In genomic region chr3:46976326-46977190, GRCh38 we compare ENCODE assay signal across 8 cellular contexts. TPM values are rescaled to one million over a fixed set of nuclear protein-coding genes. Genes with fewer than 3 reads are reported as not detected.
DNase-seq lines count a peak whose midpoint lies in the region; ATAC-seq and TF ChIP-seq lines count a peak whose summit lies in the region.

Gene CCDC12, minus strand, starts transcription at chr3:46976745. Its CDS starts 13 bp downstream, at chr3:46976732.

- H3K4me1 Mint-ChIP-seq in natural killer cell treated with Interleukin-12 subunit alpha and Interleukin-12 subunit beta and Interleukin-15 and Interleukin-18, amount 100 ng/mL, for 72 hours (ENCODE audit: low read depth in 2 of 2), result peaks cover 44 to 51% of the 10 kb centered on the region in 2 donors

- H3F3A ChIP-seq in DOHH2 (ENCODE audit: control insufficient read depth, insufficient read depth), result peaks cover 23% of the 10 kb centered on the region

- TF ChIP-seq CTCF in DOHH2 (IDR thresholded peaks at IDR 0.05; ENCODE audit: low read depth, low read length, poor library complexity, severe bottlenecking) (no peak), RWPE2 (IDR thresholded peaks at IDR 0.05; ENCODE audit: poor library complexity, severe bottlenecking) (no peak), fibroblast of pulmonary artery (IDR thresholded peaks at IDR 0.05; ENCODE audit: low read length, missing control alignments) (no peak)

- peaks cover 10% of the 10 kb centered on the region for H3K36me3 Mint-ChIP-seq in natural killer cell treated with Interleukin-12 subunit alpha and Interleukin-12 subunit beta and Interleukin-15 and Interleukin-18, amount 100 ng/mL, for 72 hours

- H3K9me2 ChIP-seq in DOHH2 (replicated peaks; ENCODE audit: control insufficient read depth, low read length), result no peaks in the 10 kb centered on the region

- H3K4me3 ChIP-seq in DOHH2 (ENCODE audit: low read length) (peak within 1 kb of the TSS; percentile 94), RWPE2 (ENCODE audit: severe bottlenecking) (peak within 1 kb of the TSS; percentile 67), fibroblast of pulmonary artery (replicated peaks; ENCODE audit: low read depth, low read length) (peak within 1 kb of the TSS; percentile 98)

- peaks cover 23% of the 10 kb centered on the region for H3K36me3 ChIP-seq in DOHH2 (ENCODE audit: control insufficient read depth, low read length)
- H3K36me3 ChIP-seq in RWPE2 (ENCODE audit: low read depth), result peaks cover 15% of the 10 kb centered on the region; the same call in 1 of the 2 replicates

- H3K9me3 ChIP-seq in DOHH2 (ENCODE audit: control insufficient read depth, insufficient read depth, low read length), result no peaks in the 10 kb centered on the region
- H3K9me3 ChIP-seq in RWPE2 (ENCODE audit: severe bottlenecking), result no peaks in the 10 kb centered on the region

- H3K4me2 ChIP-seq in DOHH2 (ENCODE audit: low read length), result peak within 1 kb of the TSS; percentile 94

- peaks cover under 1% of the 10 kb centered on the region; the same call in 1 of the 2 replicates for H4K20me1 ChIP-seq in DOHH2 (ENCODE audit: control insufficient read depth, insufficient read depth, low read depth, low read length)

- H3K4me1 ChIP-seq in DOHH2 (ENCODE audit: control insufficient read depth, low read length), result peaks cover 73% of the 10 kb centered on the region
- peaks cover 19% of the 10 kb centered on the region for H3K4me1 ChIP-seq in RWPE2 (ENCODE audit: insufficient read depth, poor library complexity, severe bottlenecking)

- no peaks in the 10 kb centered on the region for H3K27me3 ChIP-seq in DOHH2 (ENCODE audit: control insufficient read depth, low read length)
- no peaks in the 10 kb centered on the region for H3K27me3 ChIP-seq in RWPE2 (ENCODE audit: insufficient read depth, poor library complexity, severe bottlenecking)

- no peaks in the 10 kb centered on the region for H3K9me3 Mint-ChIP-seq in natural killer cell treated with Interleukin-12 subunit alpha and Interleukin-12 subunit beta and Interleukin-15 and Interleukin-18, amount 100 ng/mL, for 72 hours

- peak; percentile 79 for ATAC-seq in RWPE2 (ENCODE audit: low read depth)
- peak; percentile 87 to 90 for ATAC-seq in natural killer cell treated with Interleukin-12 subunit alpha and Interleukin-12 subunit beta and Interleukin-15 and Interleukin-18, amount 100 ng/mL, for 72 hours
- peak; percentile 84 for ATAC-seq in stimulated activated naive CD8-positive, alpha-beta T cell treated with anti-CD3 and anti-CD28 coated beads, Interleukin-15, Interleukin-2, amounts not matched to agents 100 U/mL and 50 U/mL, for 24 hours

- H3K27me3 Mint-ChIP-seq in natural killer cell treated with Interleukin-12 subunit alpha and Interleukin-12 subunit beta and Interleukin-15 and Interleukin-18, amount 100 ng/mL, for 72 hours, result no peaks in the 10 kb centered on the region

- H3K27ac Mint-ChIP-seq in natural killer cell treated with Interleukin-12 subunit alpha and Interleukin-12 subunit beta and Interleukin-15 and Interleukin-18, amount 100 ng/mL, for 72 hours, result peak within 1 kb of the TSS; percentile 89 to 97

- H3K4me3 Mint-ChIP-seq in natural killer cell treated with Interleukin-12 subunit alpha and Interleukin-12 subunit beta and Interleukin-15 and Interleukin-18, amount 100 ng/mL, for 72 hours, result peak within 1 kb of the TSS; percentile 96

- H3K27ac ChIP-seq in DOHH2 (ENCODE audit: low read depth, low read length), result peak within 1 kb of the TSS; percentile 84
- peak within 1 kb of the TSS; percentile 75 for H3K27ac ChIP-seq in RWPE2 (ENCODE audit: poor library complexity, severe bottlenecking)

- DNase-seq in GOT3 (lab: John Stamatoyannopoulos, UW) (peak; percentile 90), LoVo (ENCODE audit: low spot score) (peak; percentile 97), RWPE2 (ENCODE audit: low spot score) (peak; percentile 96), fibroblast of pulmonary artery (ENCODE audit: low read depth) (peak; percentile 99)
- peak; percentile 88 for DNase-seq in activated T-helper 9 cell treated with anti-CD3 and anti-CD28 coated beads, Interleukin-2, amount 50 U/mL, for 16 hours (ENCODE audit: low read depth)
- peak; percentile 97 for DNase-seq in natural killer cell treated with Interleukin-12 subunit alpha and Interleukin-12 subunit beta and Interleukin-15 and Interleukin-18, amount 100 ng/mL, for 72 hours (ENCODE audit: low spot score)
- peak; percentile 90 for DNase-seq in stimulated activated naive CD8-positive, alpha-beta T cell treated with anti-CD3 and anti-CD28 coated beads, Interleukin-15, Interleukin-2, amounts not matched to agents 100 U/mL and 50 U/mL, for 24 hours

- peaks cover 82% of the 10 kb centered on the region for H3K79me2 ChIP-seq in DOHH2 (ENCODE audit: control insufficient read depth, low read length)

RNA-seq across cellular contexts. Expression of gene CCDC12, which starts in this region (rescaled TPM):
- total RNA-seq in natural killer cell treated with Interleukin-12 subunit alpha and Interleukin-12 subunit beta and Interleukin-15 and Interleukin-18, amount 100 ng/mL, for 72 hours, result 10 to 100 TPM; 58.0 to 89.8 TPM

Comparison
In these comparisons a context has a peak if more than half of its experiments do, and no peak if none do; other contexts are left out.
1. Peak in every context shown above with its lines: DNase-seq, ATAC-seq, H3K4me3 ChIP-seq and H3K27ac ChIP-seq.